Comparison of ENCODE assay signal across 19 cellular contexts in the genomic region with DNA sequence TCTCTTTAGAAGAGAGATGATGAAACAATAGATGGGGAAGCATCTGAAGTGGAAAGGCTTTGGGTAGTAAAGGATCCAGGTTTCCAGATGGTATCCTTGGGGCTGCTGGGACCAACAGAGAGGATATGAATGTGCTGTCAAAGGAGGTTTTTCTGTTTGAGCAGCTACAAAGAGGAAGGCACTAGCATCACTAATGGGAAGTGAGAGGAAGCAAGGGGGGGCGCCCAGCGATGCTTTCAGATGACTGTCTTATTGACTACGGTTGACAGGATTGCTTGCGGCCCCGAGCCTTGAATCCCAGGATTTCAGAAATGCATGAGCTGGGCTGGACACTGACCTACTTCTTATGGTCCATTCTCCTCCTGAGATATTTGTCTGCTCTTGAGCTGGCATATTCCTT.
DNase-seq lines count a peak whose midpoint lies in the region; ATAC-seq and TF ChIP-seq lines count a peak whose summit lies in the region.
"Had no signal": no experiment of that assay in that cellular context is flagged by ENCODE, and none has a peak within 500 bp of the region (broad histone marks: within the 10 kb centered on the region; RNA-seq: fewer than 3 reads in every experiment).

No MANE protein-coding gene starts in this region.

- H4K20me1 ChIP-seq in PC-3 (ENCODE audit: low read length): no peaks in the 10 kb centered on the region

- no peak overlapping the region for H2AFZ ChIP-seq in PC-3 (ENCODE audit: low read length)

- peaks cover 83% of the 10 kb centered on the region for H3K4me1 ChIP-seq in PC-3 (ENCODE audit: insufficient read depth, low read length)

- no peak overlapping the region for H3K4me3 ChIP-seq in PC-3 (ENCODE audit: low read length)
- H3K4me3 ChIP-seq: GM12878 had no signal

- no peaks in the 10 kb centered on the region for H3K36me3 ChIP-seq in PC-3 (ENCODE audit: low read depth, low read length)
- H3K36me3 ChIP-seq: BE2C had no signal

- no peak overlapping the region for H3K9ac ChIP-seq in PC-3 (ENCODE audit: low read length)

- POLR2A ChIA-PET in PC-3 (lab: Charles Lee; ENCODE audit: unreplicated experiment): no interaction called here

- no peaks in the 10 kb centered on the region for H3K9me3 ChIP-seq in PC-3 (ENCODE audit: low read length)
- H3K9me3 ChIP-seq: BE2C, SK-N-SH had no signal

- intact Hi-C loops in Right ventricle myocardium superior (cut with DNase I) (no loop called here), cardiac septum (cut with DNase I) (no loop called here), PC-3 (cut with micrococcal nuclease) (loop anchor here (1.0 to 5.0 kb wide), 5 partner anchors 9 to 52 kb away; no protein-coding TSS in a partner anchor)

- no peaks in the 10 kb centered on the region for H3K9me2 ChIP-seq in PC-3 (replicated peaks; ENCODE audit: low read length)
- H3K9me2 ChIP-seq: SK-N-SH had no signal

- peak overlapping the region; percentile 29 for H3K27ac ChIP-seq in PC-3 (ENCODE audit: low read length)
- H3K27ac ChIP-seq: HL-60 had no signal

- peak; percentile 51 for DNase-seq in Right ventricle myocardium superior
- no peak for DNase-seq in cardiac septum (ENCODE audit: low spot score)
- DNase-seq in PC-3: no peak
- DNase-seq in kidney tubule cell (ENCODE audit: low spot score): peak; percentile 75
- peak; percentile 89 for DNase-seq in retina
- no peak for DNase-seq in NCI-H524 treated with DMSO at 0.1 percent for 48 hours (lab: John Stamatoyannopoulos, UW)
- no peak for DNase-seq in D341Med (ENCODE audit: low spot score)
- DNase-seq in T-helper 9 cell: no peak
- DNase-seq: BE2C; CD4-positive, CD25-positive, alpha-beta regulatory T cell; KG1; NCI-H1694; NCI-H2171; OCI-M1; RPMI8226; SHP77 treated with DMSO at 0.1 percent for 48 hours; SK-N-SH had no signal

- no peaks in the 10 kb centered on the region for H3K27me3 ChIP-seq in PC-3 (ENCODE audit: low read length)
- H3K27me3 ChIP-seq: BE2C had no signal

- ATAC-seq in Right ventricle myocardium superior (ENCODE audit: poor library complexity): no peak
- ATAC-seq in PC-3: no peak
- ATAC-seq: GM12878 had no signal

- no peak for TF ChIP-seq CTCF in PC-3 (conservative IDR thresholded peaks at IDR 0.05; ENCODE audit: low read depth, low read length)

- peak overlapping the region; percentile 41 for H3K4me2 ChIP-seq in PC-3 (ENCODE audit: low read length)
- H3K4me2 ChIP-seq: SK-N-SH had no signal

- H3F3A ChIP-seq in PC-3 (ENCODE audit: low read length, unreplicated experiment): peaks cover 24% of the 10 kb centered on the region

- H3K79me2 ChIP-seq in PC-3 (ENCODE audit: low read length): no peaks in the 10 kb centered on the region

- CTCF ChIA-PET in PC-3 (lab: Charles Lee): interaction anchor here (0.6 to 2.3 kb wide), 2 partner anchors 19 to 70 kb away, joined by 9 to 13 read pairs; no protein-coding TSS in a partner anchor

- BruUV-seq in PC-3 (replicated peaks; lab: Mats Ljungman, UMichigan): no TSS peak

Comparison
In these comparisons a context has a peak if more than half of its experiments do, and no peak if none do; other contexts are left out.
1. DNase-seq: peak in Right ventricle myocardium superior (single experiment), kidney tubule cell (single experiment) and retina (single experiment); none in cardiac septum (single experiment), PC-3 (single experiment), NCI-H524 treated with DMSO at 0.1 percent for 48 hours (single experiment), D341Med (single experiment) and T-helper 9 cell (single experiment).